ENCODE assay signal across 32 cellular contexts in the genomic region with DNA sequence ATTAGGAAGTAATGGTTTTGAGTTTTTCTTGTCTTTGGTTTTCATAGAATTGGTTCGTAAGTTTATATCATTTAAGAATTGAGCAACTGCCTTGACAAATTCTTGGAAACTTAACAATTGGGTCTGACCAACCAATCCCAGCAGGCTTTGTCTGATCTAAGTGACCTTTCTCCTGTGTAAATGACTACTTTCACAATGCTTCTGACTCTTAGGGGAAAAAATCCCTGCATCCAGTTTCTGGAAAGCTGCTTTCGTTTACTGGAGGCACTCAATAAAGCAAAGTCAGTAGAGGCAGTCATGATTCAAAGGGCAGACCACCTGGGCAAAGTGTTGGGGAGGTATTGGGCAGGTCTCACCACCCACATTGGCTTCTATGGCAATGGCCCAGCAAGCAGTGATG.
"Had no signal": no experiment of that assay in that cellular context is flagged by ENCODE, and none has a peak within 500 bp of the region (broad histone marks: within the 10 kb centered on the region; RNA-seq: fewer than 3 reads in every experiment).

No MANE protein-coding gene starts in this region.

- H3K9me3 Mint-ChIP-seq: activated CD8-positive, alpha-beta T cell treated with anti-CD3 and anti-CD28 coated beads for 36 hours; activated naive CD4-positive, alpha-beta T cell treated with anti-CD3 and anti-CD28 coated beads, Interleukin-2, amount 10 ng/mL, durations not matched to agents 7 days and 5 days; endodermal cell; T-helper 2 cell treated with Interferon-gamma antibody and Interleukin-4, amounts not matched to agents 5 μg/mL and 100 μg/mL, for 36 hours had no signal

- H3K36me3 Mint-ChIP-seq: activated naive CD4-positive, alpha-beta T cell treated with anti-CD3 and anti-CD28 coated beads, Interleukin-2, amount 10 ng/mL, durations not matched to agents 7 days and 5 days; activated naive CD8-positive, alpha-beta T cell treated with anti-CD3 and anti-CD28 coated beads, Interleukin-2, amount 10 ng/mL, durations not matched to agents 7 days and 5 days had no signal

- DNase-seq: activated B cell treated with CpG ODN at 0.5 μM for 24 hours; activated CD4-positive, alpha-beta T cell treated with anti-CD3 and anti-CD28 coated beads for 48 hours; activated CD4-positive, alpha-beta T cell treated with anti-CD3 and anti-CD28 coated beads, Interleukin-2, amount 50 U/mL, for 1 hour; activated CD4-positive, alpha-beta T cell treated with anti-CD3 and anti-CD28 coated beads, Interleukin-2, amount 50 U/mL, for 48 hours; activated CD8-positive, alpha-beta memory T cell treated with anti-CD3 and anti-CD28 coated beads for 24 hours; activated CD8-positive, alpha-beta T cell treated with anti-CD3 and anti-CD28 coated beads for 36 hours; activated gamma-delta T cell; activated naive CD4-positive, alpha-beta T cell; activated naive CD4-positive, alpha-beta T cell treated with anti-CD3 and anti-CD28 coated beads, Interleukin-2, amount 10 ng/mL, durations not matched to agents 7 days and 5 days; activated naive CD8-positive, alpha-beta T cell treated with anti-CD3 and anti-CD28 coated beads, Interleukin-2, amount 10 ng/mL, durations not matched to agents 7 days and 5 days; activated T-cell treated with anti-CD3 and anti-CD28 coated beads, Interleukin-2, amount 50 U/mL, for 4 hours; amniotic stem cell; anterior cingulate cortex; brain microvascular endothelial cell; dorsolateral prefrontal cortex; effector memory CD4-positive, alpha-beta T cell; endodermal cell; foreskin melanocyte; head of caudate nucleus; T-helper 1 cell; T-helper 17 cell; T1000; WERI-Rb-1 had no signal

- ATAC-seq: activated CD4-positive, CD25-positive, alpha-beta regulatory T cell treated with anti-CD3 and anti-CD28 coated beads, Interleukin-2, amount 50 U/mL, for 24 hours; activated CD8-positive, alpha-beta T cell treated with anti-CD3 and anti-CD28 coated beads for 36 hours; activated naive CD4-positive, alpha-beta T cell treated with anti-CD3 and anti-CD28 coated beads, Interleukin-2, amount 50 U/mL, for 72 hours; activated T-cell treated with anti-CD3 and anti-CD28 coated beads, Interleukin-2, amount 50 U/mL, for 4 hours; activated T-helper 17 cell treated with anti-CD3 and anti-CD28 coated beads, Interleukin-2, amount 50 U/mL, for 72 hours; esophagus mucosa; gastroesophageal sphincter; T-helper 17 cell had no signal

- H3K4me1 ChIP-seq: gastroesophageal sphincter had no signal

- H3K27me3 ChIP-seq: brain microvascular endothelial cell had no signal

- H3K4me1 Mint-ChIP-seq: activated naive CD4-positive, alpha-beta T cell treated with anti-CD3 and anti-CD28 coated beads, Interleukin-2, amount 10 ng/mL, durations not matched to agents 7 days and 5 days; activated naive CD8-positive, alpha-beta T cell treated with anti-CD3 and anti-CD28 coated beads, Interleukin-2, amount 10 ng/mL, durations not matched to agents 7 days and 5 days; activated T-helper 17 cell treated with anti-CD3 and anti-CD28 coated beads, Interleukin-2, amount 50 U/mL, for 72 hours; central memory CD8-positive, alpha-beta T cell; T-helper 17 cell had no signal

- H3K4me3 Mint-ChIP-seq: activated B cell treated with CpG ODN at 0.5 μM for 24 hours; activated CD8-positive, alpha-beta T cell treated with anti-CD3 and anti-CD28 coated beads for 36 hours; activated naive CD4-positive, alpha-beta T cell treated with anti-CD3 and anti-CD28 coated beads, Interleukin-2, amount 10 ng/mL, durations not matched to agents 7 days and 5 days; activated naive CD8-positive, alpha-beta T cell treated with anti-CD3 and anti-CD28 coated beads, Interleukin-2, amount 10 ng/mL, durations not matched to agents 7 days and 5 days; activated T-cell treated with anti-CD3 and anti-CD28 coated beads, Interleukin-2, amount 50 U/mL, for 4 hours; activated T-helper 17 cell treated with anti-CD3 and anti-CD28 coated beads, Interleukin-2, amount 50 U/mL, for 72 hours; central memory CD8-positive, alpha-beta T cell; dendritic cell treated with granulocyte-macrophage colony-stimulating factor and Interleukin-4, amounts not matched to agents 40 ng/mL and 50 ng/mL, for 4 days; endodermal cell; T-helper 17 cell; T-helper 2 cell treated with Interferon-gamma antibody and Interleukin-4, amounts not matched to agents 5 μg/mL and 100 μg/mL, for 36 hours had no signal

- H3K27ac ChIP-seq: brain microvascular endothelial cell, coronary artery, dorsolateral prefrontal cortex, gastroesophageal sphincter, WERI-Rb-1 had no signal

- H3K4me3 ChIP-seq: coronary artery, dorsolateral prefrontal cortex, gastroesophageal sphincter had no signal

- H3K36me3 ChIP-seq: brain microvascular endothelial cell, gastroesophageal sphincter, WERI-Rb-1 had no signal

- H3K27me3 Mint-ChIP-seq: activated naive CD4-positive, alpha-beta T cell treated with anti-CD3 and anti-CD28 coated beads, Interleukin-2, amount 10 ng/mL, durations not matched to agents 7 days and 5 days had no signal

- H3K27ac Mint-ChIP-seq: activated B cell treated with CpG ODN at 0.5 μM for 24 hours; activated CD8-positive, alpha-beta T cell treated with anti-CD3 and anti-CD28 coated beads for 36 hours; activated naive CD4-positive, alpha-beta T cell treated with anti-CD3 and anti-CD28 coated beads, Interleukin-2, amount 10 ng/mL, durations not matched to agents 7 days and 5 days; activated naive CD4-positive, alpha-beta T cell treated with anti-CD3 and anti-CD28 coated beads, Interleukin-2, amount 50 U/mL, for 72 hours; activated naive CD8-positive, alpha-beta T cell treated with anti-CD3 and anti-CD28 coated beads, Interleukin-2, amount 10 ng/mL, durations not matched to agents 7 days and 5 days; activated T-helper 17 cell treated with anti-CD3 and anti-CD28 coated beads, Interleukin-2, amount 50 U/mL, for 72 hours; dendritic cell treated with granulocyte-macrophage colony-stimulating factor and Interleukin-4, amounts not matched to agents 40 ng/mL and 50 ng/mL, for 4 days; endodermal cell; T-helper 17 cell; T-helper 2 cell treated with Interferon-gamma antibody and Interleukin-4, amounts not matched to agents 5 μg/mL and 100 μg/mL, for 36 hours had no signal
